ENCODE assay signal across 13 cellular contexts in genomic region chr1:8860738-8861516, GRCh38. TPM values are rescaled to one million over a fixed set of nuclear protein-coding genes. Genes with fewer than 3 reads are reported as not detected.
DNase-seq lines count a peak whose midpoint lies in the region; ATAC-seq and TF ChIP-seq lines count a peak whose summit lies in the region.
"Had no signal": no experiment of that assay in that cellular context is flagged by ENCODE, and none has a peak within 500 bp of the region (broad histone marks: within the 10 kb centered on the region; RNA-seq: fewer than 3 reads in every experiment).

No MANE protein-coding gene starts in this region.

- ATAC-seq in Right ventricle myocardium inferior (no peak), T-cell (replicated peaks in 1 of 4) (no peak), HG03139 (IDR thresholded peaks at IDR 0.05; ENCODE audit: unreplicated experiment) (no peak)
- no peak for ATAC-seq in effector memory CD8-positive, alpha-beta T cell (replicated peaks)

- no peaks in the 10 kb centered on the region for H3K9me3 ChIP-seq in left ventricle myocardium inferior (replicated peaks)

- intact Hi-C loops in left ventricle myocardium inferior (cut with micrococcal nuclease) (no loop called here), Right ventricle myocardium inferior (cut with DNase I) (no loop called here)

- H3K27ac ChIP-seq in left ventricle myocardium inferior (replicated peaks) = no peak overlapping the region

- POLR2A ChIA-PET in T-cell (lab: Charles Lee) = interaction anchor here in 1 of 2 donors (0.6 kb wide), 2 partner anchors 48 to 50 kb away, joined by 3 read pairs; no protein-coding TSS in a partner anchor

- H3K27me3 Mint-ChIP-seq in T-cell = no peaks in the 10 kb centered on the region
- peaks cover 8% of the 10 kb centered on the region for H3K27me3 Mint-ChIP-seq in endothelial cell (ENCODE audit: unreplicated experiment)
- H3K27me3 Mint-ChIP-seq in type B pancreatic cell = no peaks in the 10 kb centered on the region
- no peaks in the 10 kb centered on the region for H3K27me3 Mint-ChIP-seq in effector memory CD8-positive, alpha-beta T cell
- H3K27me3 Mint-ChIP-seq: progenitor cell of endocrine pancreas had no signal

- CTCF ChIA-PET in T-cell (lab: Charles Lee) = interaction anchor here in 1 of 2 donors (0.7 to 3.6 kb wide), 3 partner anchors 12 to 357 kb away, joined by 3 to 19 read pairs (median 5); no protein-coding TSS in a partner anchor

- H3K36me3 Mint-ChIP-seq in T-cell (peaks cover 52% of the 10 kb centered on the region), endothelial cell (ENCODE audit: low read depth, unreplicated experiment) (peaks cover 37% of the 10 kb centered on the region), type B pancreatic cell (peaks cover 23% of the 10 kb centered on the region)
- peaks cover 74% of the 10 kb centered on the region for H3K36me3 Mint-ChIP-seq in effector memory CD8-positive, alpha-beta T cell (ENCODE audit: insufficient read depth)

- peak; percentile 9 for DNase-seq in left ventricle myocardium inferior
- DNase-seq in Right ventricle myocardium inferior (ENCODE audit: missing footprints) = no peak
- DNase-seq in T-cell = no peak
- DNase-seq in endothelial cell (ENCODE audit: low spot score) = no peak
- DNase-seq in type B pancreatic cell (ENCODE audit: extremely low spot score, unreplicated experiment) = no peak
- no peak for DNase-seq in T1000 (lab: John Stamatoyannopoulos, UW)
- DNase-seq in effector memory CD8-positive, alpha-beta T cell = no peak
- DNase-seq: AML-193; DMS79 treated with DMSO at 0.1 percent for 48 hours; NCI-H345; stimulated activated CD8-positive, alpha-beta memory T cell treated with anti-CD3 and anti-CD28 coated beads, Interleukin-4, amount 100 ng/mL, for 48 hours had no signal

- peaks cover 37% of the 10 kb centered on the region for H3K4me1 ChIP-seq in left ventricle myocardium inferior

- H3K9me3 Mint-ChIP-seq in T-cell = no peaks in the 10 kb centered on the region
- H3K9me3 Mint-ChIP-seq in endothelial cell (ENCODE audit: unreplicated experiment) = no peaks in the 10 kb centered on the region
- H3K9me3 Mint-ChIP-seq in type B pancreatic cell = no peaks in the 10 kb centered on the region
- no peaks in the 10 kb centered on the region for H3K9me3 Mint-ChIP-seq in effector memory CD8-positive, alpha-beta T cell

- H3K4me3 Mint-ChIP-seq in T-cell (no peak overlapping the region), endothelial cell (ENCODE audit: unreplicated experiment) (peak overlapping the region; percentile 7), type B pancreatic cell (no peak overlapping the region)
- no peak overlapping the region for H3K4me3 Mint-ChIP-seq in effector memory CD8-positive, alpha-beta T cell

- no peaks in the 10 kb centered on the region for H3K27me3 ChIP-seq in left ventricle myocardium inferior (ENCODE audit: low read depth)

- peaks cover 66% of the 10 kb centered on the region for H3K36me3 ChIP-seq in left ventricle myocardium inferior

- H3K27ac Mint-ChIP-seq in T-cell (peak overlapping the region; percentile 25 to 57), endothelial cell (ENCODE audit: unreplicated experiment) (peak overlapping the region; percentile 75), type B pancreatic cell (peak overlapping the region; percentile 23)
- peak overlapping the region in 1 of 2 donors; percentile 38 for H3K27ac Mint-ChIP-seq in effector memory CD8-positive, alpha-beta T cell
- H3K27ac Mint-ChIP-seq: progenitor cell of endocrine pancreas had no signal

- H3K4me3 ChIP-seq in left ventricle myocardium inferior = no peak overlapping the region

- H3K4me1 Mint-ChIP-seq in T-cell (peaks cover 16 to 25% (median 21%) of the 10 kb centered on the region in 3 donors), endothelial cell (ENCODE audit: unreplicated experiment) (peaks cover 31% of the 10 kb centered on the region), type B pancreatic cell (ENCODE audit: unreplicated experiment) (peaks cover 19% of the 10 kb centered on the region)
- H3K4me1 Mint-ChIP-seq in effector memory CD8-positive, alpha-beta T cell (ENCODE audit: low read depth in 2 of 2) = peaks cover 11 to 24% of the 10 kb centered on the region in 2 donors

- TF ChIP-seq CTCF in left ventricle myocardium inferior (IDR thresholded peaks at IDR 0.05; ENCODE audit: borderline replicate concordance) = no peak
- no peak for TF ChIP-seq CTCF in endothelial cell (IDR thresholded peaks at IDR 0.05; ENCODE audit: unreplicated experiment)
- no peak for TF ChIP-seq CTCF in type B pancreatic cell (conservative IDR thresholded peaks at IDR 0.05)

RNA-seq across cellular contexts. Expression of gene ENO1, which starts 17.6 kb away (rescaled TPM):
- 124 TPM for total RNA-seq in left ventricle myocardium inferior
- total RNA-seq in Right ventricle myocardium inferior = 169 TPM
- total RNA-seq in T-cell = 100 to 1,000 TPM; 308 to 625 (median 545) TPM
- 626 TPM for total RNA-seq in endothelial cell (ENCODE audit: unreplicated experiment)
- total RNA-seq in type B pancreatic cell (ENCODE audit: low replicate concordance) = 599 and 828 TPM in 2 replicates

RNA-seq across cellular contexts. Expression of gene RERE, which starts 43.5 kb away (rescaled TPM):
- total RNA-seq in left ventricle myocardium inferior = 141 TPM
- 133 TPM for total RNA-seq in Right ventricle myocardium inferior
- total RNA-seq in T-cell = 100 to 1,000 TPM in 3 of 5 donors, 10 to 100 TPM in 2; 85.1 to 116 (median 103) TPM
- total RNA-seq in endothelial cell (ENCODE audit: unreplicated experiment) = 115 TPM
- 100 and 141 TPM in 2 replicates for total RNA-seq in type B pancreatic cell (ENCODE audit: low replicate concordance)
